Comparison of ENCODE assay signal across 14 cellular contexts in genomic region chr3:172082820-172083513, GRCh38. TPM values are rescaled to one million over a fixed set of nuclear protein-coding genes. Genes with fewer than 3 reads are reported as not detected.
A peak's percentile ranks its signal among the peaks of the same experiment; 100 is the strongest.
DNase-seq lines count a peak whose midpoint lies in the region; ATAC-seq, FAIRE-seq and TF ChIP-seq lines count a peak whose summit lies in the region.
"Had no signal": no experiment of that assay in that cellular context is flagged by ENCODE, and none has a peak within 500 bp of the region (broad histone marks: within the 10 kb centered on the region; RNA-seq: fewer than 3 reads in every experiment).

No MANE protein-coding gene starts in this region.

- peaks cover 93% of the 10 kb centered on the region for H4K20me1 ChIP-seq in astrocyte (ENCODE audit: insufficient read depth, low read length)

- H3K4me3 Mint-ChIP-seq in HFFc6 (peak overlapping the region; percentile 63), astrocyte (ENCODE audit: unreplicated experiment) (peak overlapping the region; percentile 3), mesothelial cell of epicardium (no peak overlapping the region)
- H3K4me3 Mint-ChIP-seq: brain had no signal

- H3K79me2 ChIP-seq in astrocyte (ENCODE audit: insufficient read depth, low read length) = peaks cover 100% of the 10 kb centered on the region

- H3K4me1 Mint-ChIP-seq in HFFc6 (ENCODE audit: low read depth) (peaks cover 86% of the 10 kb centered on the region), astrocyte (ENCODE audit: low read depth, unreplicated experiment) (peaks cover 82% of the 10 kb centered on the region), mesothelial cell of epicardium (peaks cover 35% of the 10 kb centered on the region)

- H3K27me3 Mint-ChIP-seq in HFFc6 (ENCODE audit: insufficient read depth) (no peaks in the 10 kb centered on the region), astrocyte (ENCODE audit: low read depth, unreplicated experiment) (no peaks in the 10 kb centered on the region), mesothelial cell of epicardium (ENCODE audit: low read depth) (no peaks in the 10 kb centered on the region)
- H3K27me3 Mint-ChIP-seq: brain had no signal

- H3K36me3 ChIP-seq in astrocyte (ENCODE audit: insufficient read depth, low read length) (peaks cover 7% of the 10 kb centered on the region), stomach (no peaks in the 10 kb centered on the region)

- peak overlapping the region; percentile 71 for H3K9ac ChIP-seq in astrocyte (ENCODE audit: low read length)

- H3K4me3 ChIP-seq in astrocyte (ENCODE audit: insufficient read depth, low read depth, low read length) (no peak overlapping the region), stomach (no peak overlapping the region)

- H3K36me3 Mint-ChIP-seq in HFFc6 (ENCODE audit: low read depth) = peaks cover 47% of the 10 kb centered on the region
- H3K36me3 Mint-ChIP-seq in astrocyte (ENCODE audit: low read depth, unreplicated experiment) = peaks cover 19% of the 10 kb centered on the region
- peaks cover 21% of the 10 kb centered on the region for H3K36me3 Mint-ChIP-seq in mesothelial cell of epicardium

- H3K27me3 ChIP-seq in astrocyte (ENCODE audit: insufficient read depth, low read length) (no peaks in the 10 kb centered on the region), stomach (no peaks in the 10 kb centered on the region)

- FAIRE-seq in astrocyte (lab: Jason Lieb, UNC) = no peak
- FAIRE-seq: islet of Langerhans had no signal

- DNase-seq in HFFc6 = no peak
- no peak for DNase-seq in astrocyte (ENCODE audit: low read depth)
- DNase-seq in mesothelial cell of epicardium (ENCODE audit: low spot score in 2 of 2, unreplicated experiment in 2 of 2) = no peak
- no peak for DNase-seq in stomach
- DNase-seq in NK-92 treated with Interleukin-12 subunit alpha and Interleukin-12 subunit beta, amount 100 ng/mL, for 24 hours (lab: John Stamatoyannopoulos, UW) = no peak
- DNase-seq in T1000 (lab: John Stamatoyannopoulos, UW) = no peak
- DNase-seq: activated gamma-delta T cell treated with Interleukin-2 at 50 U/mL for 16 hours; NCI-H2107; SHP77; stimulated activated CD4-positive, alpha-beta T cell treated with anti-CD3 and anti-CD28 coated beads, Interleukin-12 subunit alpha, Interleukin-12 subunit beta, amount 100 ng/mL, for 4 hours had no signal

- peaks cover 45% of the 10 kb centered on the region for H3K4me1 ChIP-seq in astrocyte (ENCODE audit: insufficient read depth, low read length)
- peaks cover 16 to 83% (median 50%) of the 10 kb centered on the region in 4 donors for H3K4me1 ChIP-seq in stomach

- H3K9me3 ChIP-seq in astrocyte (ENCODE audit: insufficient read depth, low read depth, low read length) (no peaks in the 10 kb centered on the region), stomach (no peaks in the 10 kb centered on the region)

- H3K27ac ChIP-seq in astrocyte (ENCODE audit: low read depth, low read length) (peak overlapping the region; percentile 85), stomach (peak overlapping the region in 4 of 5 donors; percentile 53 to 83 (median 70))

- H3K9me3 Mint-ChIP-seq in HFFc6 (no peaks in the 10 kb centered on the region), astrocyte (ENCODE audit: unreplicated experiment) (no peaks in the 10 kb centered on the region), mesothelial cell of epicardium (peaks cover 7% of the 10 kb centered on the region)

- no peak for TF ChIP-seq POLR2A in stomach (IDR thresholded peaks at IDR 0.05)

- peak overlapping the region; percentile 24 for H3K4me2 ChIP-seq in astrocyte (ENCODE audit: low read length)

- intact Hi-C loops in stomach (cut with DNase I; ENCODE audit: low total_unique reads) = no loop called here

- 77 to 88% (median 81%) methylated on average over 5 of the region's 5 CpGs for WGBS in stomach, 5 donors

- TF ChIP-seq CTCF in HFFc6 (IDR thresholded peaks at IDR 0.05) = no peak
- no peak for TF ChIP-seq CTCF in astrocyte (IDR thresholded peaks at IDR 0.05; ENCODE audit: insufficient read depth, low read depth, low read length)
- no peak for TF ChIP-seq CTCF in mesothelial cell of epicardium (IDR thresholded peaks at IDR 0.05; ENCODE audit: unreplicated experiment)
- no peak for TF ChIP-seq CTCF in stomach (IDR thresholded peaks at IDR 0.05)

- no peak overlapping the region for H2AFZ ChIP-seq in astrocyte (ENCODE audit: low read depth, low read length)

- H3K27ac Mint-ChIP-seq in HFFc6 (peak overlapping the region; percentile 87), astrocyte (ENCODE audit: unreplicated experiment) (peak overlapping the region; percentile 81), mesothelial cell of epicardium (peak overlapping the region; percentile 22)

- no peak for ATAC-seq in HG03175 (IDR thresholded peaks at IDR 0.05; ENCODE audit: unreplicated experiment)
- no peak for ATAC-seq in GM19035 (IDR thresholded peaks at IDR 0.05; ENCODE audit: unreplicated experiment)

- no peak for TF ChIP-seq EP300 in stomach (IDR thresholded peaks at IDR 0.05)

RNA-seq across cellular contexts. Expression of gene FNDC3B, which starts 43.6 kb away (rescaled TPM):
- total RNA-seq in HFFc6 (2021; fragmentation: NEBNext Ultra II Directional; extraction: Animal tissue kit (Norgen Biotek cat#: 25700)) = 100 to 1,000 TPM; 133 to 192 (median 155) TPM
- total RNA-seq in astrocyte (327 and 332 TPM in 2 replicates), mesothelial cell of epicardium (123 to 131 TPM (median 123 TPM) in 3 replicates), stomach (100 to 1,000 TPM in 2 of 5 donors, 10 to 100 TPM in 3; 44.9 to 229 (median 75.3) TPM)
- 10 to 100 TPM in 2 of 3 donors, 1 to 10 TPM in 1; 6.0 to 21.2 (median 16.5) TPM for polyA plus RNA-seq in stomach

Comparison
In these comparisons a context has a peak if more than half of its experiments do, and no peak if none do; other contexts are left out.
1. H3K27ac Mint-ChIP-seq: peak in every context shown above with its lines; median percentile 87 in HFFc6; 81 in astrocyte; 22 in mesothelial cell of epicardium.